Comparison of ENCODE assay signal across 1 cellular context in genomic region chr22:28800308-28801041, GRCh38.
TF ChIP-seq lines count a peak whose summit lies in the region.

TSS of gene XBP1 (minus strand) at chr22:28800569.

TF ChIP-seq in GM12878, 131 proteins besides CTCF, POLR2A, EP300 and RAD21 (continued from another document and continues in another):
- TF ChIP-seq ZBTB40 (IDR thresholded peaks at IDR 0.05; ENCODE audit: borderline replicate concordance) (peak; percentile 37; the same call in 1 of the 2 replicates), JUNB (IDR thresholded peaks at IDR 0.05) (no peak), CHD4 (IDR thresholded peaks at IDR 0.05) (no peak), E2F8 (IDR thresholded peaks at IDR 0.05; ENCODE audit: low read depth, partially characterized antibody) (no peak), ATF7 (IDR thresholded peaks at IDR 0.05; ENCODE audit: low read depth) (no peak), NFYA (IDR thresholded peaks at IDR 0.05; ENCODE audit: borderline replicate concordance, low read depth, low read length) (no peak), KDM1A (IDR thresholded peaks at IDR 0.05; ENCODE audit: borderline replicate concordance) (no peak), USF2 (IDR thresholded peaks at IDR 0.05; ENCODE audit: borderline replicate concordance, low read depth, low read length) (no peak), SMAD5 (IDR thresholded peaks at IDR 0.05; ENCODE audit: low read depth) (peak; percentile 86), BCL3 (IDR thresholded peaks at IDR 0.05; ENCODE audit: borderline replicate concordance, insufficient read depth, low read depth, low read length, poor library complexity, severe bottlenecking) (no peak), E4F1 (IDR thresholded peaks at IDR 0.05; ENCODE audit: borderline replicate concordance, partially characterized antibody) (no peak), KAT2A (conservative IDR thresholded peaks at IDR 0.05; ENCODE audit: control insufficient read depth, low read depth, low read length) (no peak), SUZ12 (IDR thresholded peaks at IDR 0.05; ENCODE audit: unreplicated experiment) (no peak), JUND (IDR thresholded peaks at IDR 0.05; ENCODE audit: low read depth, low read length) (no peak), EGR1 (IDR thresholded peaks at IDR 0.05; ENCODE audit: borderline replicate concordance in 1 of 2, low read depth in 2 of 2, low read length in 2 of 2) (no peak), HDGF (IDR thresholded peaks at IDR 0.05) (no peak), TARDBP (IDR thresholded peaks at IDR 0.05; ENCODE audit: borderline replicate concordance) (no peak), TCF3 (IDR thresholded peaks at IDR 0.05; ENCODE audit: borderline replicate concordance, insufficient read depth, low read depth, low read length) (peak; percentile 73; the same call in 1 of the 2 replicates), ZNF592 (IDR thresholded peaks at IDR 0.05) (peak; percentile 48; the same call in 1 of the 2 replicates), NRF1 (conservative IDR thresholded peaks at IDR 0.05; ENCODE audit: low read depth, low read length) (no peak), POLR2AphosphoS5 (IDR thresholded peaks at IDR 0.05; ENCODE audit: low read length) (peak; percentile 96), USF1 (IDR thresholded peaks at IDR 0.05; ENCODE audit: borderline replicate concordance, extremely low read length, insufficient read depth, low read depth, low read length) (no peak), IKZF2 (IDR thresholded peaks at IDR 0.05) (peak; percentile 53 to 55), RELB (IDR thresholded peaks at IDR 0.05; ENCODE audit: low read depth) (0 out of 2 replicates have a peak, but pooled peaks have one; percentile 40), FOXM1 (IDR thresholded peaks at IDR 0.05; ENCODE audit: low read depth, low read length) (no peak), NR2F1 (conservative IDR thresholded peaks at IDR 0.05) (peak; percentile 72), MTA2 (IDR thresholded peaks at IDR 0.05; ENCODE audit: low read depth) (peak; percentile 32; the same call in 1 of the 2 replicates), CUX1 (IDR thresholded peaks at IDR 0.05; ENCODE audit: insufficient replicate concordance, low read depth, low read length) (no peak), ESRRA (IDR thresholded peaks at IDR 0.05; ENCODE audit: low read length) (0 out of 2 replicates have a peak, but pooled peaks have one; percentile 22)
